17 cellular contexts compared by ENCODE assay signal in genomic region chr22:47406896-47407295, GRCh38.
DNase-seq lines count a peak whose midpoint lies in the region; ATAC-seq and TF ChIP-seq lines count a peak whose summit lies in the region.
"Had no signal": no experiment of that assay in that cellular context is flagged by ENCODE, and none has a peak within 500 bp of the region (broad histone marks: within the 10 kb centered on the region; RNA-seq: fewer than 3 reads in every experiment).

No MANE protein-coding gene starts in this region.

- peak; percentile 38 for DNase-seq in activated effector memory CD4-positive, alpha-beta T cell treated with anti-CD3 and anti-CD28 coated beads, Interleukin-2, amount 50 U/mL, for 16 hours
- DNase-seq in activated effector memory CD4-positive, alpha-beta T cell treated with Interleukin-2 at 50 U/mL for 16 hours, result no peak
- DNase-seq in islet precursor cell (peak; percentile 24), mesenchymal stem cell (no peak), type B pancreatic cell (ENCODE audit: extremely low spot score, unreplicated experiment) (peak; percentile 54), upper lobe of right lung (no peak), OCI-M2 (lab: John Stamatoyannopoulos, UW; ENCODE audit: unreplicated experiment) (no peak)
- DNase-seq: AML-193; CD4-positive, alpha-beta T cell; DMS79; GDM1; HCEC 1CT had no signal

- WGBS in mesenchymal stem cell, result 70% methylated on average over 11 of the region's 11 CpGs

- H3K9me3 ChIP-seq in mesenchymal stem cell (ENCODE audit: control insufficient read depth, low read length) (no peaks in the 10 kb centered on the region), upper lobe of right lung (no peaks in the 10 kb centered on the region)
- H3K9me3 ChIP-seq: A549, Caco-2 had no signal

- no peak overlapping the region for H3K27ac ChIP-seq in mesenchymal stem cell (ENCODE audit: low read length, poor library complexity, severe bottlenecking)
- no peak overlapping the region for H3K27ac ChIP-seq in upper lobe of right lung
- H3K27ac ChIP-seq: 22Rv1, A549, C4-2B had no signal

- H3K14ac ChIP-seq in mesenchymal stem cell (ENCODE audit: low read length in 2 of 2), result no peak overlapping the region

- no peak overlapping the region for H3K27ac Mint-ChIP-seq in type B pancreatic cell
- H3K27ac Mint-ChIP-seq: CD4-positive, alpha-beta T cell had no signal

- H2AFZ ChIP-seq in mesenchymal stem cell (ENCODE audit: low read depth, low read length), result no peak overlapping the region

- peaks cover 26% of the 10 kb centered on the region for H3K9me3 Mint-ChIP-seq in type B pancreatic cell
- H3K9me3 Mint-ChIP-seq: CD4-positive, alpha-beta T cell had no signal

- no peak overlapping the region for H3K4me3 ChIP-seq in mesenchymal stem cell (ENCODE audit: insufficient read depth in 1 of 2, low read depth in 1 of 2, low read length in 2 of 2)
- no peak overlapping the region for H3K4me3 ChIP-seq in upper lobe of right lung
- H3K4me3 ChIP-seq: A549 had no signal

- H4K91ac ChIP-seq in mesenchymal stem cell (ENCODE audit: low read length), result peak overlapping the region; percentile 28

- no peak overlapping the region for H3K23ac ChIP-seq in mesenchymal stem cell (ENCODE audit: low read length in 2 of 2)

- H3K4me1 ChIP-seq in mesenchymal stem cell (ENCODE audit: control insufficient read depth, insufficient read depth, low read depth, low read length) (no peaks in the 10 kb centered on the region), upper lobe of right lung (no peaks in the 10 kb centered on the region)
- H3K4me1 ChIP-seq: A549, Caco-2 had no signal

- H3K18ac ChIP-seq in mesenchymal stem cell (ENCODE audit: low read depth in 1 of 2, low read length in 2 of 2), result no peak overlapping the region

- no peak overlapping the region for H3K4ac ChIP-seq in mesenchymal stem cell (ENCODE audit: low read depth in 1 of 2, low read length in 2 of 2)

- H3K4me3 Mint-ChIP-seq in type B pancreatic cell, result no peak overlapping the region
- H3K4me3 Mint-ChIP-seq: CD4-positive, alpha-beta T cell had no signal

- H2BK5ac ChIP-seq in mesenchymal stem cell (ENCODE audit: low read depth, low read length, poor library complexity, severe bottlenecking), result no peak overlapping the region

- H2BK12ac ChIP-seq in mesenchymal stem cell (ENCODE audit: low read length in 2 of 2), result no peak overlapping the region

- H2BK15ac ChIP-seq in mesenchymal stem cell (ENCODE audit: low read depth, poor library complexity, severe bottlenecking), result no peak overlapping the region

- intact Hi-C loops in upper lobe of right lung (cut with DNase I), result no loop called here

- no peak overlapping the region for H2BK120ac ChIP-seq in mesenchymal stem cell (ENCODE audit: low read depth, low read length)

- no peak for ATAC-seq in upper lobe of right lung
- ATAC-seq in GM19452 (IDR thresholded peaks at IDR 0.05; ENCODE audit: unreplicated experiment), result no peak
- ATAC-seq: A549 had no signal

- no peak overlapping the region for H2AK5ac ChIP-seq in mesenchymal stem cell (ENCODE audit: low read length, severe bottlenecking)

- no peak overlapping the region for H4K8ac ChIP-seq in mesenchymal stem cell (ENCODE audit: low read length)

- no peaks in the 10 kb centered on the region for H3K36me3 ChIP-seq in mesenchymal stem cell (ENCODE audit: control insufficient read depth in 1 of 2, insufficient read depth in 2 of 2, low read depth in 1 of 2, low read length in 2 of 2)
- H3K36me3 ChIP-seq in upper lobe of right lung, result no peaks in the 10 kb centered on the region

- H3K27me3 ChIP-seq in mesenchymal stem cell (ENCODE audit: control insufficient read depth in 1 of 2, insufficient read depth in 1 of 2, low read length in 2 of 2), result peaks cover 0 to 38% of the 10 kb centered on the region in 2 experiments
- peaks cover 13% of the 10 kb centered on the region for H3K27me3 ChIP-seq in upper lobe of right lung

- H3K9ac ChIP-seq in mesenchymal stem cell (ENCODE audit: low read length), result no peak overlapping the region

- no peak for TF ChIP-seq CTCF in type B pancreatic cell (conservative IDR thresholded peaks at IDR 0.05)
- no peak for TF ChIP-seq CTCF in upper lobe of right lung (IDR thresholded peaks at IDR 0.05)

- H3K27me3 Mint-ChIP-seq in type B pancreatic cell, result no peaks in the 10 kb centered on the region

- H3K4me2 ChIP-seq in mesenchymal stem cell (ENCODE audit: low read length, poor library complexity, severe bottlenecking), result no peak overlapping the region
- H3K4me2 ChIP-seq: A549 had no signal

- H3K36me3 Mint-ChIP-seq in type B pancreatic cell, result no peaks in the 10 kb centered on the region

- H3K79me1 ChIP-seq in mesenchymal stem cell (replicated peaks; ENCODE audit: low read length, poor library complexity, severe bottlenecking), result no peaks in the 10 kb centered on the region

- H3K4me1 Mint-ChIP-seq in type B pancreatic cell (ENCODE audit: unreplicated experiment), result no peaks in the 10 kb centered on the region

Comparison
In these comparisons a context has a peak if more than half of its experiments do, and no peak if none do; other contexts are left out.
1. DNase-seq: peak in activated effector memory CD4-positive, alpha-beta T cell treated with anti-CD3 and anti-CD28 coated beads, Interleukin-2, amount 50 U/mL, for 16 hours (single experiment), islet precursor cell (single experiment) and type B pancreatic cell (single experiment); none in activated effector memory CD4-positive, alpha-beta T cell treated with Interleukin-2 at 50 U/mL for 16 hours (single experiment), mesenchymal stem cell (single experiment), upper lobe of right lung (single experiment) and OCI-M2 (single experiment).